ENCODE assay signal across 8 cellular contexts in genomic region chr2:120736955-120737801, GRCh38. TPM values are rescaled to one million over a fixed set of nuclear protein-coding genes. Genes with fewer than 3 reads are reported as not detected.
A peak's percentile ranks its signal among the peaks of the same experiment; 100 is the strongest.
DNase-seq lines count a peak whose midpoint lies in the region; ATAC-seq and TF ChIP-seq lines count a peak whose summit lies in the region.

No MANE protein-coding gene starts in this region.

- H3K36me3 ChIP-seq in endodermal cell (ENCODE audit: control insufficient read depth, insufficient read depth, low read length) (no peaks in the 10 kb centered on the region), mucosa of descending colon (ENCODE audit: low read depth) (no peaks in the 10 kb centered on the region)

- H3K27me3 Mint-ChIP-seq in endodermal cell (ENCODE audit: insufficient read depth): peaks cover 17% of the 10 kb centered on the region

- H3K4me3 ChIP-seq in endodermal cell (ENCODE audit: low read length) (peak overlapping the region; percentile 84), mucosa of descending colon (no peak overlapping the region)

- WGBS in endodermal cell (ENCODE audit: insufficient coverage in 1 of 2, insufficient read length in 1 of 2), 2 experiments: 0% methylated on average over 28 to 55 of the region's 55 CpGs

- peak overlapping the region; percentile 55 for H3K27ac Mint-ChIP-seq in endodermal cell

- peaks cover 54% of the 10 kb centered on the region for H3K4me1 Mint-ChIP-seq in endodermal cell

- H3K36me3 Mint-ChIP-seq in endodermal cell (ENCODE audit: low read depth): no peaks in the 10 kb centered on the region

- peak overlapping the region; percentile 89 for H3K27ac ChIP-seq in endodermal cell (ENCODE audit: low read depth, low read length)

- DNase-seq in ELF-1 (ENCODE audit: low read depth, low spot score) (peak; percentile 75), NCI-H460 (ENCODE audit: extremely low read depth, low read depth) (peak; percentile 42), endodermal cell (peak; percentile 90), mucosa of descending colon (peak in 2 of 3 donors; percentile 41 to 48)
- DNase-seq in NK-92 treated with Interleukin-12 subunit alpha and Interleukin-12 subunit beta, amount 100 ng/mL, for 24 hours (lab: John Stamatoyannopoulos, UW): no peak

- TF ChIP-seq CTCF in endodermal cell (conservative IDR thresholded peaks at IDR 0.05) (no peak), mucosa of descending colon (IDR thresholded peaks at IDR 0.05) (no peak)

- no peaks in the 10 kb centered on the region for H3K9me3 ChIP-seq in endodermal cell (ENCODE audit: control insufficient read depth, low read length)
- no peaks in the 10 kb centered on the region for H3K9me3 ChIP-seq in mucosa of descending colon

- peak overlapping the region; percentile 48 for H3K9ac ChIP-seq in endodermal cell (ENCODE audit: extremely low read depth, low read length, poor library complexity, severe bottlenecking)

- H3K4me1 ChIP-seq in endodermal cell (ENCODE audit: control insufficient read depth, insufficient read depth, low read length): peaks cover 10% of the 10 kb centered on the region
- H3K4me1 ChIP-seq in mucosa of descending colon (ENCODE audit: low read depth): peaks cover 33% of the 10 kb centered on the region

- peaks cover 10% of the 10 kb centered on the region for H3K27me3 ChIP-seq in endodermal cell (ENCODE audit: control insufficient read depth, insufficient read depth, low read length, poor library complexity, severe bottlenecking)

- H3K4me3 Mint-ChIP-seq in endodermal cell: peak overlapping the region; percentile 72

- intact Hi-C loops in mucosa of descending colon (cut with DNase I, micrococcal nuclease): loop anchor here in 1 of 2 donors (10.0 kb wide), 1 partner anchor 98 kb away; no protein-coding TSS in a partner anchor

- no peaks in the 10 kb centered on the region for H3K9me3 Mint-ChIP-seq in endodermal cell

- ATAC-seq in mucosa of descending colon: peak; percentile 51
- no peak for ATAC-seq in HG02973 (IDR thresholded peaks at IDR 0.05; ENCODE audit: unreplicated experiment)
- no peak for ATAC-seq in HG02885 (IDR thresholded peaks at IDR 0.05; ENCODE audit: poor library complexity, unreplicated experiment)
- ATAC-seq in HG02763 (IDR thresholded peaks at IDR 0.05; ENCODE audit: unreplicated experiment): no peak

RNA-seq across cellular contexts. Expression of gene GLI2, which starts 1.5 kb away (rescaled TPM):
- 1.9 and 7.9 TPM in 2 replicates for total RNA-seq in NCI-H460 (2014; rRNA removed; shearing (Covaris generic))
- 4.7 and 5.7 TPM in 2 replicates for polyA plus RNA-seq in NCI-H460 (2014; cell fraction: nucleus; rRNA removed)
- total RNA-seq in endodermal cell: 10 to 100 TPM; 17.0 to 24.2 TPM
- 29.8 TPM for polyA plus RNA-seq in endodermal cell (2013, experiment 1 of 2)
- polyA plus RNA-seq in endodermal cell (2013, experiment 2 of 2): 28.3 TPM
- total RNA-seq in mucosa of descending colon: 1 to 10 TPM; 1.0 to 7.3 (median 1.3) TPM
